In the genomic region with DNA sequence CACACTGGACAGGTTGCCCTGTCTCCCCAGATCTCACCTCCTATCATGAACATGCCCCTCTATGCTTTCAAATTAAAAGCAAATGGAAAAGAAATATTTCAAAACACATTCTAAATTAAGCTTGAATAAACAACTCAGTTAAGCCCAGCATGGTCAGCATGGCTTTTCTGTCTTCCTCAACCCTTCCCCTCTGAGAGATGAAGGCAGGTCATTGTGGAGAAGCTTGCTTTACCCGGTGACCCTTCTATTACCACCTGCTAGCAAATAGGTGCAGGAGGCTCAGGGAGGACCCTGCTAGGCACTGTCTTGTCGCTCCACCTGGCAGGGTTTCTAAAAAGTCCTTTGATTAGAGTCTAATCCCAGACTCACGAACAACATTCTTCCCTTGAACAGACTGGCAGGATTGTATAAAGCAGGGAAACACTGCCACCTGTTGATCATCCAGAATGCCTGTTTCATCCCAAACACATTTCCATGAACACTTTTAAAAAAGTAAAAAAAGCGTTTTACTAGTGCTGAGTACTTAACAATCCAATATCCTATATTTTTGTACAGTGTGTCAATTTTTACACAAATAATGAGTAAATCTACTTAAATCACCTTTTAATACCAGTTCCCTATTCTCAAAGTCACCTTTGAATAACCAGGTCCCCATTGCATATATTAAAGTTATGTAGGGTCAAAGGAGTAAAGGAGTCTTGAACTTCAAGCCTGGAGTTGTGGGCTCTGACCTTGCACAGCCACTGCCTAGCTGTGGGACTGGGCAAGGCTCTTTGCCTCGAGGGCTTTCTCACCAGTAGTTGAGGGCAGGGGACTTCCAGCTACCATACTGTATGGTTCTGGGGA, we compare ENCODE assay signal across 1 cellular context.
TF ChIP-seq lines count a peak whose summit lies in the region.

No MANE protein-coding gene starts in this region.

TF ChIP-seq in Ishikawa, 13 proteins besides CTCF, POLR2A, EP300 and RAD21 (continued from another document):
- TF ChIP-seq, protein P1, sequence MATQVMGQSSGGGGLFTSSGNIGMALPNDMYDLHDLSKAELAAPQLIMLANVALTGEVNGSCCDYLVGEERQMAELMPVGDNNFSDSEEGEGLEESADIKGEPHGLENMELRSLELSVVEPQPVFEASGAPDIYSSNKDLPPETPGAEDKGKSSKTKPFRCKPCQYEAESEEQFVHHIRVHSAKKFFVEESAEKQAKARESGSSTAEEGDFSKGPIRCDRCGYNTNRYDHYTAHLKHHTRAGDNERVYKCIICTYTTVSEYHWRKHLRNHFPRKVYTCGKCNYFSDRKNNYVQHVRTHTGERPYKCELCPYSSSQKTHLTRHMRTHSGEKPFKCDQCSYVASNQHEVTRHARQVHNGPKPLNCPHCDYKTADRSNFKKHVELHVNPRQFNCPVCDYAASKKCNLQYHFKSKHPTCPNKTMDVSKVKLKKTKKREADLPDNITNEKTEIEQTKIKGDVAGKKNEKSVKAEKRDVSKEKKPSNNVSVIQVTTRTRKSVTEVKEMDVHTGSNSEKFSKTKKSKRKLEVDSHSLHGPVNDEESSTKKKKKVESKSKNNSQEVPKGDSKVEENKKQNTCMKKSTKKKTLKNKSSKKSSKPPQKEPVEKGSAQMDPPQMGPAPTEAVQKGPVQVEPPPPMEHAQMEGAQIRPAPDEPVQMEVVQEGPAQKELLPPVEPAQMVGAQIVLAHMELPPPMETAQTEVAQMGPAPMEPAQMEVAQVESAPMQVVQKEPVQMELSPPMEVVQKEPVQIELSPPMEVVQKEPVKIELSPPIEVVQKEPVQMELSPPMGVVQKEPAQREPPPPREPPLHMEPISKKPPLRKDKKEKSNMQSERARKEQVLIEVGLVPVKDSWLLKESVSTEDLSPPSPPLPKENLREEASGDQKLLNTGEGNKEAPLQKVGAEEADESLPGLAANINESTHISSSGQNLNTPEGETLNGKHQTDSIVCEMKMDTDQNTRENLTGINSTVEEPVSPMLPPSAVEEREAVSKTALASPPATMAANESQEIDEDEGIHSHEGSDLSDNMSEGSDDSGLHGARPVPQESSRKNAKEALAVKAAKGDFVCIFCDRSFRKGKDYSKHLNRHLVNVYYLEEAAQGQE (IDR thresholded peaks at IDR 0.05; ENCODE audit: low read depth), result no peak
- TF ChIP-seq TAF1 (IDR thresholded peaks at IDR 0.05; ENCODE audit: low read depth), result no peak
- TF ChIP-seq, protein P2, sequence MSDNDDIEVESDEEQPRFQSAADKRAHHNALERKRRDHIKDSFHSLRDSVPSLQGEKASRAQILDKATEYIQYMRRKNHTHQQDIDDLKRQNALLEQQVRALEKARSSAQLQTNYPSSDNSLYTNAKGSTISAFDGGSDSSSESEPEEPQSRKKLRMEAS (IDR thresholded peaks at IDR 0.05), result no peak
TF ChIP-seq in Ishikawa: peak in this region for 0.
